Comparison of ENCODE assay signal across 2 cellular contexts in genomic region chr2:118351796-118352195, GRCh38.
TF ChIP-seq lines count a peak whose summit lies in the region.

No MANE protein-coding gene starts in this region.

TF ChIP-seq in GM23338, 12 proteins besides CTCF, POLR2A, EP300 and RAD21 (continued from another document):
- no peak for TF ChIP-seq ZNF462 (CRISPR knock-in tag; IDR thresholded peaks at IDR 0.05)
- no peak for TF ChIP-seq ETS1 (IDR thresholded peaks at IDR 0.05)
- TF ChIP-seq EZH2phosphoT487 (IDR thresholded peaks at IDR 0.05; ENCODE audit: unreplicated experiment) = no peak
- no peak for TF ChIP-seq ZNF114 (CRISPR knock-in tag; IDR thresholded peaks at IDR 0.05)
- no peak for TF ChIP-seq NANOG (IDR thresholded peaks at IDR 0.05; ENCODE audit: borderline replicate concordance)
TF ChIP-seq in GM23338: peak in this region for 0.

TF ChIP-seq in H1, 55 proteins besides CTCF, POLR2A, EP300 and RAD21 (continued from another document):
- TF ChIP-seq ATF3 (IDR thresholded peaks at IDR 0.05; ENCODE audit: insufficient read depth, low read depth, low read length) (no peak), YY1 (IDR thresholded peaks at IDR 0.05; ENCODE audit: low read depth, low read length) (no peak), BCL11A (IDR thresholded peaks at IDR 0.05; ENCODE audit: low read depth in 2 of 2, low read length in 2 of 2) (no peak), EGR1 (IDR thresholded peaks at IDR 0.05; ENCODE audit: borderline replicate concordance, low read depth, low read length) (no peak), SUZ12 (IDR thresholded peaks at IDR 0.05; ENCODE audit: low read length) (no peak), RFX5 (IDR thresholded peaks at IDR 0.05; ENCODE audit: borderline replicate concordance, low read depth, low read length) (no peak), RBBP5 (IDR thresholded peaks at IDR 0.05; ENCODE audit: borderline replicate concordance, low read depth, low read length) (no peak), SIRT6 (IDR thresholded peaks at IDR 0.05; ENCODE audit: low read length) (no peak)
